11 cellular contexts compared by ENCODE assay signal in the genomic region with DNA sequence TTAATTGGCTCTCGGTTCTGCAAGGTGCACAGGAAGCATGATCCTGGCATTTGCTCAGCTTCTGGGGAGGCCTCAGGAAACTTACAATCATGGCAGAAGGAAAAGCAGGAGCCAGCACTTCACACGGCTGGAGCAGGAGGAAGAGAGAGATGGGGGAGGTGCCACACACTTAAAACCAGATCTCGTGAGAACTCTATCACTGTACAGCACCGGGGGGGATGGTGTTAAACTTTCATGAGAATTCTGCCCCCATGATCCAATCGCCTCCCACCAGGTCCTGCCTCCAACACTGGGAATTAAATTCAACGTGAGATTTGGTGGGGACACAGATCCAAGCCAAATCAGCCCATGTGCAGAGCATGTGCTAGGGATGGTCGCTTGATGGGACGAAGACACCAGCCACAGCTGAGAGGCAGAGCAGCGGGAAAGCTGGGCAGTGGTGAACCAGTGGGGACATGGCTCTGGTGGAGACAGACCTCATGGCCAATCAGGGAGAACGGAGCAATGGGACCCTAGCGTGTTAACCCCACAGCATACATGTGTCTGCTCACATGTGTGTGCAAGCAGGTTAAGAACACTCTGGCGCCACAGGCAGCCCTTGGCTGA.
"Had no signal": no experiment of that assay in that cellular context is flagged by ENCODE, and none has a peak within 500 bp of the region (broad histone marks: within the 10 kb centered on the region; RNA-seq: fewer than 3 reads in every experiment).

No MANE protein-coding gene starts in this region.

- DNase-seq: activated B cell treated with CpG ODN at 0.5 μM for 24 hours; activated CD4-positive, alpha-beta T cell treated with anti-CD3 and anti-CD28 coated beads for 48 hours; activated CD8-positive, alpha-beta memory T cell treated with anti-CD3 and anti-CD28 coated beads, Interleukin-2, amount 50 U/mL, for 4 hours; activated gamma-delta T cell treated with Interleukin-2 at 50 U/mL for 16 hours; activated naive CD8-positive, alpha-beta T cell treated with anti-CD3 and anti-CD28 coated beads, Interleukin-2, amount 10 ng/mL, durations not matched to agents 7 days and 5 days; effector memory CD8-positive, alpha-beta T cell; foreskin melanocyte; immature natural killer cell; naive B cell; stimulated activated CD4-positive, alpha-beta T cell treated with anti-CD3 and anti-CD28 coated beads, Interleukin-2, amount 100 ng/mL, for 48 hours had no signal

- ATAC-seq: effector memory CD8-positive, alpha-beta T cell; pancreas had no signal

- FAIRE-seq: pancreas had no signal
